Comparison of ENCODE assay signal across 11 cellular contexts in genomic region chr16:65119905-65120341, GRCh38. TPM values are rescaled to one million over a fixed set of nuclear protein-coding genes. Genes with fewer than 3 reads are reported as not detected.
DNase-seq lines count a peak whose midpoint lies in the region; ATAC-seq and TF ChIP-seq lines count a peak whose summit lies in the region.
"Had no signal": no experiment of that assay in that cellular context is flagged by ENCODE, and none has a peak within 500 bp of the region (broad histone marks: within the 10 kb centered on the region; RNA-seq: fewer than 3 reads in every experiment).

No MANE protein-coding gene starts in this region.

- H3K27ac Mint-ChIP-seq in activated CD8-positive, alpha-beta T cell treated with anti-CD3 and anti-CD28 coated beads, Interleukin-2, amount 10 ng/mL, durations not matched to agents 7 days and 5 days: peak overlapping the region; percentile 9
- H3K27ac Mint-ChIP-seq in activated CD8-positive, alpha-beta T cell treated with anti-CD3 and anti-CD28 coated beads for 36 hours: no peak overlapping the region
- H3K27ac Mint-ChIP-seq in effector memory CD8-positive, alpha-beta T cell: no peak overlapping the region
- H3K27ac Mint-ChIP-seq: activated CD4-positive, alpha-beta memory T cell treated with anti-CD3 and anti-CD28 coated beads for 36 hours had no signal

- TF ChIP-seq CTCF in activated CD8-positive, alpha-beta T cell treated with anti-CD3 and anti-CD28 coated beads for 36 hours (IDR thresholded peaks at IDR 0.05): no peak
- TF ChIP-seq CTCF in epithelial cell of esophagus (IDR thresholded peaks at IDR 0.05; ENCODE audit: insufficient read depth, low read depth, low read length, missing control alignments): no peak

- no peaks in the 10 kb centered on the region for H3K27me3 ChIP-seq in muscle layer of duodenum (ENCODE audit: low read depth, low read length)

- no peaks in the 10 kb centered on the region for H3K9me3 Mint-ChIP-seq in activated CD8-positive, alpha-beta T cell treated with anti-CD3 and anti-CD28 coated beads, Interleukin-2, amount 10 ng/mL, durations not matched to agents 7 days and 5 days (ENCODE audit: insufficient read depth)
- no peaks in the 10 kb centered on the region for H3K9me3 Mint-ChIP-seq in activated CD8-positive, alpha-beta T cell treated with anti-CD3 and anti-CD28 coated beads for 36 hours
- H3K9me3 Mint-ChIP-seq in effector memory CD8-positive, alpha-beta T cell: peaks cover 0 to 1% of the 10 kb centered on the region in 2 donors
- H3K9me3 Mint-ChIP-seq: activated CD4-positive, alpha-beta memory T cell treated with anti-CD3 and anti-CD28 coated beads for 36 hours had no signal

- H3K9me3 ChIP-seq in muscle layer of duodenum (ENCODE audit: control insufficient read depth in 1 of 2, low read length in 2 of 2): no peaks in the 10 kb centered on the region

- H3K4me1 ChIP-seq in muscle layer of duodenum (ENCODE audit: control insufficient read depth in 1 of 2, insufficient read depth in 2 of 2, low read length in 2 of 2): peaks cover 0 to 41% of the 10 kb centered on the region in 2 donors
- H3K4me1 ChIP-seq in urinary bladder (ENCODE audit: insufficient read depth): no peaks in the 10 kb centered on the region

- H3K27ac ChIP-seq in muscle layer of duodenum (ENCODE audit: low read length) (peak overlapping the region; percentile 72), urinary bladder (ENCODE audit: low read depth) (no peak overlapping the region)

- POLR2A ChIA-PET in activated CD8-positive, alpha-beta T cell treated with anti-CD3 and anti-CD28 coated beads, Interleukin-2, amount 10 ng/mL, durations not matched to agents 7 days and 5 days (lab: Charles Lee): no interaction called here
- POLR2A ChIA-PET in activated CD8-positive, alpha-beta T cell treated with anti-CD3 and anti-CD28 coated beads for 36 hours (lab: Charles Lee): no interaction called here
- POLR2A ChIA-PET in HEK293T (lab: Yijun Ruan, JAX): no interaction called here

- intact Hi-C loops in activated CD8-positive, alpha-beta T cell treated with anti-CD3 and anti-CD28 coated beads for 36 hours (cut with micrococcal nuclease): no loop called here
- intact Hi-C loops in posterior vena cava (cut with DNase I): loop anchor here in 1 of 2 donors (5.0 kb wide), 1 partner anchor 968 kb away; no protein-coding TSS in a partner anchor

- no peaks in the 10 kb centered on the region for H3K4me1 Mint-ChIP-seq in activated CD8-positive, alpha-beta T cell treated with anti-CD3 and anti-CD28 coated beads, Interleukin-2, amount 10 ng/mL, durations not matched to agents 7 days and 5 days (ENCODE audit: low read depth)
- H3K4me1 Mint-ChIP-seq in activated CD8-positive, alpha-beta T cell treated with anti-CD3 and anti-CD28 coated beads for 36 hours (ENCODE audit: low read depth): no peaks in the 10 kb centered on the region
- H3K4me1 Mint-ChIP-seq in effector memory CD8-positive, alpha-beta T cell (ENCODE audit: low read depth in 2 of 2): no peaks in the 10 kb centered on the region

- CTCF ChIA-PET in activated CD8-positive, alpha-beta T cell treated with anti-CD3 and anti-CD28 coated beads, Interleukin-2, amount 10 ng/mL, durations not matched to agents 7 days and 5 days (lab: Charles Lee): no interaction called here
- CTCF ChIA-PET in activated CD8-positive, alpha-beta T cell treated with anti-CD3 and anti-CD28 coated beads for 36 hours (lab: Charles Lee): no interaction called here
- CTCF ChIA-PET in HEK293T (lab: Yijun Ruan, JAX): no interaction called here

- no peaks in the 10 kb centered on the region for H3K36me3 Mint-ChIP-seq in activated CD8-positive, alpha-beta T cell treated with anti-CD3 and anti-CD28 coated beads, Interleukin-2, amount 10 ng/mL, durations not matched to agents 7 days and 5 days (ENCODE audit: low read depth)
- no peaks in the 10 kb centered on the region for H3K36me3 Mint-ChIP-seq in activated CD8-positive, alpha-beta T cell treated with anti-CD3 and anti-CD28 coated beads for 36 hours (ENCODE audit: low read depth)
- no peaks in the 10 kb centered on the region for H3K36me3 Mint-ChIP-seq in effector memory CD8-positive, alpha-beta T cell (ENCODE audit: insufficient read depth)
- H3K36me3 Mint-ChIP-seq: activated CD4-positive, alpha-beta memory T cell treated with anti-CD3 and anti-CD28 coated beads for 36 hours had no signal

- 12% methylated on average over 8 of the region's 8 CpGs for WGBS in urinary bladder

- H3K4me3 Mint-ChIP-seq in activated CD8-positive, alpha-beta T cell treated with anti-CD3 and anti-CD28 coated beads, Interleukin-2, amount 10 ng/mL, durations not matched to agents 7 days and 5 days: no peak overlapping the region
- no peak overlapping the region for H3K4me3 Mint-ChIP-seq in activated CD8-positive, alpha-beta T cell treated with anti-CD3 and anti-CD28 coated beads for 36 hours
- H3K4me3 Mint-ChIP-seq in effector memory CD8-positive, alpha-beta T cell: no peak overlapping the region
- H3K4me3 Mint-ChIP-seq: activated CD4-positive, alpha-beta memory T cell treated with anti-CD3 and anti-CD28 coated beads for 36 hours had no signal

- no peak overlapping the region for H3K4me3 ChIP-seq in epithelial cell of esophagus (ENCODE audit: low read length)
- peak overlapping the region; percentile 61 to 92 for H3K4me3 ChIP-seq in muscle layer of duodenum (ENCODE audit: low read depth in 1 of 2, low read length in 2 of 2)
- peak overlapping the region; percentile 75 for H3K4me3 ChIP-seq in urinary bladder (ENCODE audit: low read depth, low read length)

- no peak for ATAC-seq in activated CD8-positive, alpha-beta T cell treated with anti-CD3 and anti-CD28 coated beads, Interleukin-2, amount 10 ng/mL, durations not matched to agents 7 days and 5 days
- ATAC-seq in activated CD8-positive, alpha-beta T cell treated with anti-CD3 and anti-CD28 coated beads for 36 hours: no peak
- no peak for ATAC-seq in effector memory CD8-positive, alpha-beta T cell (replicated peaks)

- peaks cover 0 to 23% of the 10 kb centered on the region in 2 donors for H3K36me3 ChIP-seq in muscle layer of duodenum (ENCODE audit: control insufficient read depth in 1 of 2, insufficient read depth in 2 of 2, low read length in 2 of 2)
- no peaks in the 10 kb centered on the region for H3K36me3 ChIP-seq in urinary bladder (ENCODE audit: insufficient read depth)

- peaks cover 40% of the 10 kb centered on the region for H3K27me3 Mint-ChIP-seq in activated CD8-positive, alpha-beta T cell treated with anti-CD3 and anti-CD28 coated beads, Interleukin-2, amount 10 ng/mL, durations not matched to agents 7 days and 5 days (ENCODE audit: low read depth)
- peaks cover 35% of the 10 kb centered on the region for H3K27me3 Mint-ChIP-seq in activated CD8-positive, alpha-beta T cell treated with anti-CD3 and anti-CD28 coated beads for 36 hours
- H3K27me3 Mint-ChIP-seq in effector memory CD8-positive, alpha-beta T cell: peaks cover 7 to 31% of the 10 kb centered on the region in 2 donors

- no peak for DNase-seq in activated CD8-positive, alpha-beta T cell treated with anti-CD3 and anti-CD28 coated beads, Interleukin-2, amount 10 ng/mL, durations not matched to agents 7 days and 5 days
- no peak for DNase-seq in activated CD8-positive, alpha-beta T cell treated with anti-CD3 and anti-CD28 coated beads for 36 hours
- DNase-seq in epithelial cell of esophagus (ENCODE audit: low read depth) (peak; percentile 28), HEK293T (ENCODE audit: extremely low spot score) (no peak), posterior vena cava (ENCODE audit: low spot score) (no peak)
- DNase-seq in effector memory CD8-positive, alpha-beta T cell: no peak
- DNase-seq: 8988T; activated CD4-positive, alpha-beta memory T cell treated with anti-CD3 and anti-CD28 coated beads for 36 hours; NCI-H446 had no signal

TF ChIP-seq in HEK293T, 16 proteins besides CTCF, POLR2A, EP300 and RAD21:
- TF ChIP-seq CTBP1 (IDR thresholded peaks at IDR 0.05; ENCODE audit: borderline replicate concordance): no peak
- TF ChIP-seq FOXA1 (IDR thresholded peaks at IDR 0.05): no peak
- no peak for TF ChIP-seq ARNT (IDR thresholded peaks at IDR 0.05)
- no peak for TF ChIP-seq SUZ12 (IDR thresholded peaks at IDR 0.05)
- no peak for TF ChIP-seq ELF4 (IDR thresholded peaks at IDR 0.05)
- TF ChIP-seq L3MBTL2 (conservative IDR thresholded peaks at IDR 0.05): no peak
- no peak for TF ChIP-seq SP1 (IDR thresholded peaks at IDR 0.05)
- TF ChIP-seq LEF1 (IDR thresholded peaks at IDR 0.05; ENCODE audit: borderline replicate concordance): no peak
- no peak for TF ChIP-seq HDGF (IDR thresholded peaks at IDR 0.05; ENCODE audit: borderline replicate concordance)

RNA-seq across cellular contexts. Expression of gene CDH11, which starts 1.9 kb away (rescaled TPM):
- not detected for total RNA-seq in activated CD8-positive, alpha-beta T cell treated with anti-CD3 and anti-CD28 coated beads, Interleukin-2, amount 10 ng/mL, durations not matched to agents 7 days and 5 days
- not detected for total RNA-seq in activated CD8-positive, alpha-beta T cell treated with anti-CD3 and anti-CD28 coated beads for 36 hours
- total RNA-seq in urinary bladder (428 TPM), posterior vena cava (10 to 100 TPM; 64.4 to 92.2 TPM)
- polyA plus RNA-seq in urinary bladder: 71.9 TPM
- total RNA-seq: activated CD4-positive, alpha-beta memory T cell treated with anti-CD3 and anti-CD28 coated beads for 36 hours had no signal

Comparison
In these comparisons a context has a peak if more than half of its experiments do, and no peak if none do; other contexts are left out.
1. RNA of gene CDH11, which starts 1.9 kb away (total RNA-seq): 428 TPM in urinary bladder (single experiment) and 64.4 to 92.2 TPM in posterior vena cava; not detected in activated CD8-positive, alpha-beta T cell treated with anti-CD3 and anti-CD28 coated beads, Interleukin-2, amount 10 ng/mL, durations not matched to agents 7 days and 5 days and not detected in activated CD8-positive, alpha-beta T cell treated with anti-CD3 and anti-CD28 coated beads for 36 hours; every median in the first group is over 10 times any median in the second.